20 cellular contexts compared by ENCODE assay signal in the genomic region with DNA sequence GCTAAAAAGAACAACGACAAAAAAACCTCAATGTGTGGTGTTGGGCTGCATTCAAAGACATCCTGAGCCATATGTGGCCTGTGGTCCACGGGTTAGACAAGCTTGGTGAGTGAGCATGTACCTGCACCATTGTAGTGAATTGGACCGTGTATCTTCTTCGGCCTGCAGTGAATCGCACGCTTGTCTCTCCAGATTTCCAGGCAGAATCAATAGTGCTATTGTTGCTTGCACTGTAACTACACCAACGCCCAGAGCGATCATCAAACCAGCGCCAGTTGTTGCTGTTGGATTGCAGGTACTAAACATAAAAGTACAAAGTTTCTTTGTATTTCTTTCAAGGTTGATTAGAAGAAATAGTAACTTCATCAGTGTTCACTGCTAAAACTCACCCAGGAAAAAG.
DNase-seq lines count a peak whose midpoint lies in the region; ATAC-seq, FAIRE-seq and TF ChIP-seq lines count a peak whose summit lies in the region.
"Had no signal": no experiment of that assay in that cellular context is flagged by ENCODE, and none has a peak within 500 bp of the region (broad histone marks: within the 10 kb centered on the region; RNA-seq: fewer than 3 reads in every experiment).

No MANE protein-coding gene starts in this region.

- peaks cover 89% of the 10 kb centered on the region for H3K36me3 Mint-ChIP-seq in MCF 10A (ENCODE audit: insufficient read depth, unreplicated experiment)

- H3K27ac Mint-ChIP-seq in MCF 10A (ENCODE audit: low read depth, unreplicated experiment): no peak overlapping the region
- H3K27ac Mint-ChIP-seq: CD14-positive monocyte; CD4-positive, alpha-beta memory T cell; H9 had no signal

- H3K9me3 ChIP-seq in mammary epithelial cell (replicated peaks; ENCODE audit: insufficient read depth, low read length): no peaks in the 10 kb centered on the region
- no peaks in the 10 kb centered on the region for H3K9me3 ChIP-seq in adrenal gland (replicated peaks in 1 of 3)
- H3K9me3 ChIP-seq: A549 had no signal

- no peak for ATAC-seq in sciatic nerve
- ATAC-seq: A549, GM12878, HepG2 had no signal

- H3K27me3 ChIP-seq in mammary epithelial cell (ENCODE audit: insufficient read depth, low read length): no peaks in the 10 kb centered on the region
- peaks cover 3% of the 10 kb centered on the region for H3K27me3 ChIP-seq in adrenal gland

- dilution Hi-C loops in mammary epithelial cell (cut with HindIII; ENCODE audit: low sequenced_read_pairs): loop anchor here (5.0 kb wide), 1 partner anchor 43 kb away; no protein-coding TSS in a partner anchor

- BruUV-seq in mammary epithelial cell (replicated peaks; lab: Mats Ljungman, UMichigan) (no TSS peak), MCF 10A (replicated peaks; lab: Mats Ljungman, UMichigan) (no TSS peak)

- intact Hi-C loops in mammary epithelial cell (cut with micrococcal nuclease): no loop called here
- intact Hi-C loops in MCF 10A (cut with micrococcal nuclease): no loop called here
- intact Hi-C loops in adrenal gland (cut with DNase I): no loop called here
- intact Hi-C loops in sciatic nerve (cut with DNase I): no loop called here

- H3K4me1 ChIP-seq in mammary epithelial cell (ENCODE audit: insufficient read depth, low read length): no peaks in the 10 kb centered on the region
- no peaks in the 10 kb centered on the region for H3K4me1 ChIP-seq in adrenal gland (replicated peaks in 1 of 2)
- H3K4me1 ChIP-seq: A549, BLaER1 had no signal

- CTCF ChIA-PET in mammary epithelial cell (lab: Charles Lee; ENCODE audit: low non-redundant PET): no interaction called here
- CTCF ChIA-PET in MCF 10A (lab: Yijun Ruan, JAX): interaction anchor here (0.6 kb wide), 1 partner anchor 404 kb away, joined by 5 read pairs; no protein-coding TSS in a partner anchor

- H3K4me3 Mint-ChIP-seq in MCF 10A (ENCODE audit: unreplicated experiment): no peak overlapping the region
- H3K4me3 Mint-ChIP-seq: CD14-positive monocyte; CD4-positive, alpha-beta memory T cell; H9 had no signal

- H3K79me2 ChIP-seq in mammary epithelial cell (ENCODE audit: insufficient read depth, low read length): peaks cover 5% of the 10 kb centered on the region

- no peaks in the 10 kb centered on the region for H4K20me1 ChIP-seq in mammary epithelial cell (ENCODE audit: insufficient read depth, low read length)

- no peak for TF ChIP-seq POLR2A in adrenal gland (IDR thresholded peaks at IDR 0.05)

- in situ Hi-C loops in mammary epithelial cell (cut with MboI; ENCODE audit: low sequenced_read_pairs in 2 of 2): no loop called here

- WGBS in mammary epithelial cell (ENCODE audit: low coverage, missing lambda C conversion rate): 73% methylated on average over 9 of the region's 9 CpGs
- WGBS in adrenal gland, 4 donors: 89 to 96% (median 94%) methylated on average over 9 of the region's 9 CpGs

- no peaks in the 10 kb centered on the region for H3K9me3 Mint-ChIP-seq in MCF 10A (ENCODE audit: unreplicated experiment)
- H3K9me3 Mint-ChIP-seq: CD14-positive monocyte; CD4-positive, alpha-beta memory T cell had no signal

- no peak overlapping the region for H3K4me3 ChIP-seq in mammary epithelial cell (replicated peaks in 1 of 3; ENCODE audit: insufficient read depth in 1 of 3, low read depth in 2 of 3, low read length in 3 of 3)
- no peak overlapping the region for H3K4me3 ChIP-seq in adrenal gland
- H3K4me3 ChIP-seq: A549, BLaER1, GM12878 had no signal

- H3K4me2 ChIP-seq in mammary epithelial cell (ENCODE audit: insufficient read depth, low read depth, low read length): no peak overlapping the region
- H3K4me2 ChIP-seq: A549, BLaER1 had no signal

- H3K27me3 Mint-ChIP-seq in MCF 10A (ENCODE audit: insufficient read depth, unreplicated experiment): peaks cover 83% of the 10 kb centered on the region
- H3K27me3 Mint-ChIP-seq: CD4-positive, alpha-beta memory T cell had no signal

- no peak for TF ChIP-seq CTCF in mammary epithelial cell (conservative IDR thresholded peaks at IDR 0.05 in 1 of 2, IDR thresholded peaks at IDR 0.05 in 1 of 2; ENCODE audit: extremely low read depth in 1 of 2, insufficient read depth in 1 of 2, low read depth in 1 of 2, low read length in 2 of 2)
- no peak for TF ChIP-seq CTCF in MCF 10A (IDR thresholded peaks at IDR 0.05; ENCODE audit: unreplicated experiment)
- TF ChIP-seq CTCF in adrenal gland (IDR thresholded peaks at IDR 0.05): no peak

- H3K36me3 ChIP-seq in mammary epithelial cell (ENCODE audit: insufficient read depth, low read length): peaks cover 23% of the 10 kb centered on the region
- peaks cover 0 to 82% of the 10 kb centered on the region in 2 donors for H3K36me3 ChIP-seq in adrenal gland (replicated peaks in 1 of 2)

- H2AFZ ChIP-seq in mammary epithelial cell (ENCODE audit: low read depth, low read length): no peak overlapping the region

- no peaks in the 10 kb centered on the region for H3K4me1 Mint-ChIP-seq in MCF 10A (ENCODE audit: insufficient read depth, unreplicated experiment)
- H3K4me1 Mint-ChIP-seq: CD14-positive monocyte; CD4-positive, alpha-beta memory T cell; H9 had no signal

- H3K27ac ChIP-seq in mammary epithelial cell (ENCODE audit: insufficient read depth, low read depth, low read length): no peak overlapping the region
- H3K27ac ChIP-seq in substantia nigra (ENCODE audit: low read depth, low read length, poor library complexity, severe bottlenecking): peak overlapping the region; percentile 38
- H3K27ac ChIP-seq in adrenal gland: no peak overlapping the region
- H3K27ac ChIP-seq: 22Rv1, A549, BLaER1 had no signal

- no peak for FAIRE-seq in RCC 7860 (lab: Jason Lieb, UNC)
- FAIRE-seq: GM12878, H1, HepG2 had no signal

- no peak overlapping the region for H3K9ac ChIP-seq in mammary epithelial cell (ENCODE audit: insufficient read depth, low read length)
- H3K9ac ChIP-seq: BLaER1 had no signal

- POLR2A ChIA-PET in MCF 10A (lab: Yijun Ruan, JAX): interaction anchor here (0.6 kb wide), 1 partner anchor 16 kb away, joined by 4 read pairs; no protein-coding TSS in a partner anchor

- DNase-seq in mammary epithelial cell: peak; percentile 25
- DNase-seq in MCF 10A (ENCODE audit: unreplicated experiment): no peak
- DNase-seq in globus pallidus (ENCODE audit: low spot score): peak; percentile 48
- DNase-seq in substantia nigra (lab: John Stamatoyannopoulos, UW): peak in 14 of 49 donors; percentile 0 to 37 (median 3)
- no peak for DNase-seq in adrenal gland
- no peak for DNase-seq in sciatic nerve (ENCODE audit: low spot score)
- DNase-seq in RCC 7860 (ENCODE audit: low spot score): no peak
- DNase-seq: AML-193; Calu3; CD4-positive, alpha-beta memory T cell; DND-41; EL; H9 had no signal

Comparison
In these comparisons a context has a peak if more than half of its experiments do, and no peak if none do; other contexts are left out.
1. DNase-seq: peak in mammary epithelial cell (single experiment) and globus pallidus (single experiment); none in MCF 10A (single experiment), adrenal gland (0 of 7), sciatic nerve (single experiment) and RCC 7860 (single experiment).